Comparison of ENCODE assay signal across 1 cellular context in the genomic region with DNA sequence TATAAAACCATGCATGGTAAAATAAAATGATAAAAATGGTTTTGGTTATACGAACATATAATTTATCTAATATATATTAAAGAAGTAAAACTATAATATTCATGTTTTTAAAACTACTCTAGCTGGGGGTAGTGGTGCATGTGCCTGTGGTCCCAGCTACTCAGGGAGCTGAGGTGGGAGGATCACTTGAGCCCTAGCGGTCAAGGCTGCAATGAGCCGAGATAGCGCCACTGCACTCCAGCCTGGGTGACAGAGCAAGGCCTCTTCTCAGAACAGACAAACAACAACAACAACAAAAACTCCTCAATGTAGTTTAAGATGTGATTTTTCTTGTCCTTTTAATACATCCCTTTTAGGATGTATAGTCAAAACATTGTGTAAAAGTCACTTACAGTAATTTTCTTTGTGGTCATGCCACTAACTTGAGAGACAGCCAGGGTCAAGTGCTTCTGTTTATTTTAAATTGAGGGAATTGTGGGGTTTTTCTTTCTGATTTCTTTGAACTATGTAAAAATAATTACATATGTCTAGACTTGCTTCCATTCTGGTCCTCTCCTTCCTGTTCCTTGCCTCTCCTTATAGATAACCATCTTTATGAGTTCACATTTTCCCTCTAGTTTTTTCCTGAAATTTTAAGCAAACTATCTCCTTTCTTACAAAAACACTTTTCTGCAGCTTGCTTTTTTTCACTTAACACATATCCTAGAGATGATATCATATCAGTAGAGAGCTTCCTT.
TF ChIP-seq lines count a peak whose summit lies in the region.

No MANE protein-coding gene starts in this region.

TF ChIP-seq in K562, 482 proteins besides CTCF, POLR2A, EP300 and RAD21 (continued from another document and continues in another):
- TF ChIP-seq POLR2B (IDR thresholded peaks at IDR 0.05; ENCODE audit: low read depth, partially characterized antibody) = no peak
- TF ChIP-seq, protein P1, sequence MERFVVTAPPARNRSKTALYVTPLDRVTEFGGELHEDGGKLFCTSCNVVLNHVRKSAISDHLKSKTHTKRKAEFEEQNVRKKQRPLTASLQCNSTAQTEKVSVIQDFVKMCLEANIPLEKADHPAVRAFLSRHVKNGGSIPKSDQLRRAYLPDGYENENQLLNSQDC (CRISPR knock-in tag; IDR thresholded peaks at IDR 0.05) = no peak
- TF ChIP-seq ZNF263 (CRISPR knock-in tag; IDR thresholded peaks at IDR 0.05; ENCODE audit: borderline replicate concordance) = no peak
- TF ChIP-seq ZNF274 (IDR thresholded peaks at IDR 0.05; ENCODE audit: borderline replicate concordance, low read depth, low read length) = no peak
- TF ChIP-seq, protein P2, sequence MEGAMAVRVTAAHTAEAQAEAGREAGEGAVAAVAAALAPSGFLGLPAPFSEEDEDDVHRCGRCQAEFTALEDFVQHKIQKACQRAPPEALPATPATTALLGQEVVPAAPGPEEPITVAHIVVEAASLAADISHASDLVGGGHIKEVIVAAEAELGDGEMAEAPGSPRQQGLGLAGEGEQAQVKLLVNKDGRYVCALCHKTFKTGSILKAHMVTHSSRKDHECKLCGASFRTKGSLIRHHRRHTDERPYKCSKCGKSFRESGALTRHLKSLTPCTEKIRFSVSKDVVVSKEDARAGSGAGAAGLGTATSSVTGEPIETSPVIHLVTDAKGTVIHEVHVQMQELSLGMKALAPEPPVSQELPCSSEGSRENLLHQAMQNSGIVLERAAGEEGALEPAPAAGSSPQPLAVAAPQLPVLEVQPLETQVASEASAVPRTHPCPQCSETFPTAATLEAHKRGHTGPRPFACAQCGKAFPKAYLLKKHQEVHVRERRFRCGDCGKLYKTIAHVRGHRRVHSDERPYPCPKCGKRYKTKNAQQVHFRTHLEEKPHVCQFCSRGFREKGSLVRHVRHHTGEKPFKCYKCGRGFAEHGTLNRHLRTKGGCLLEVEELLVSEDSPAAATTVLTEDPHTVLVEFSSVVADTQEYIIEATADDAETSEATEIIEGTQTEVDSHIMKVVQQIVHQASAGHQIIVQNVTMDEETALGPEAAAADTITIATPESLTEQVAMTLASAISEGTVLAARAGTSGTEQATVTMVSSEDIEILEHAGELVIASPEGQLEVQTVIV (CRISPR knock-in tag; IDR thresholded peaks at IDR 0.05; ENCODE audit: borderline replicate concordance) = no peak
- TF ChIP-seq, protein P3, sequence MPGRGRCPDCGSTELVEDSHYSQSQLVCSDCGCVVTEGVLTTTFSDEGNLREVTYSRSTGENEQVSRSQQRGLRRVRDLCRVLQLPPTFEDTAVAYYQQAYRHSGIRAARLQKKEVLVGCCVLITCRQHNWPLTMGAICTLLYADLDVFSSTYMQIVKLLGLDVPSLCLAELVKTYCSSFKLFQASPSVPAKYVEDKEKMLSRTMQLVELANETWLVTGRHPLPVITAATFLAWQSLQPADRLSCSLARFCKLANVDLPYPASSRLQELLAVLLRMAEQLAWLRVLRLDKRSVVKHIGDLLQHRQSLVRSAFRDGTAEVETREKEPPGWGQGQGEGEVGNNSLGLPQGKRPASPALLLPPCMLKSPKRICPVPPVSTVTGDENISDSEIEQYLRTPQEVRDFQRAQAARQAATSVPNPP (IDR thresholded peaks at IDR 0.05; ENCODE audit: borderline replicate concordance, insufficient read depth, insufficient read length) = no peak
- TF ChIP-seq TEAD1 (CRISPR knock-in tag; IDR thresholded peaks at IDR 0.05) = no peak
- no peak for TF ChIP-seq ZFPM2 (CRISPR knock-in tag; IDR thresholded peaks at IDR 0.05)
- no peak for TF ChIP-seq ZNF444 (CRISPR knock-in tag; IDR thresholded peaks at IDR 0.05)
- TF ChIP-seq JUN (IDR thresholded peaks at IDR 0.05; ENCODE audit: borderline replicate concordance, low read depth, low read length) = 0 out of 2 replicates have a peak, but pooled peaks have one; percentile 21
- TF ChIP-seq JUN (CRISPR knock-in tag; IDR thresholded peaks at IDR 0.05; ENCODE audit: borderline replicate concordance) = no peak
- no peak for TF ChIP-seq MEF2A (IDR thresholded peaks at IDR 0.05; ENCODE audit: control insufficient read depth, low read depth, low read length)
- TF ChIP-seq NCOA4 (IDR thresholded peaks at IDR 0.05; ENCODE audit: partially characterized antibody) = no peak
- TF ChIP-seq SIN3B (IDR thresholded peaks at IDR 0.05; ENCODE audit: low read depth) = no peak
- TF ChIP-seq, protein P4, sequence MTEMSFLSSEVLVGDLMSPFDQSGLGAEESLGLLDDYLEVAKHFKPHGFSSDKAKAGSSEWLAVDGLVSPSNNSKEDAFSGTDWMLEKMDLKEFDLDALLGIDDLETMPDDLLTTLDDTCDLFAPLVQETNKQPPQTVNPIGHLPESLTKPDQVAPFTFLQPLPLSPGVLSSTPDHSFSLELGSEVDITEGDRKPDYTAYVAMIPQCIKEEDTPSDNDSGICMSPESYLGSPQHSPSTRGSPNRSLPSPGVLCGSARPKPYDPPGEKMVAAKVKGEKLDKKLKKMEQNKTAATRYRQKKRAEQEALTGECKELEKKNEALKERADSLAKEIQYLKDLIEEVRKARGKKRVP (CRISPR knock-in tag; IDR thresholded peaks at IDR 0.05) = no peak
- TF ChIP-seq HDAC3 (IDR thresholded peaks at IDR 0.05; ENCODE audit: borderline replicate concordance, partially characterized antibody) = no peak
- no peak for TF ChIP-seq NEUROD1 (IDR thresholded peaks at IDR 0.05; ENCODE audit: borderline replicate concordance, low read depth, low read length, partially characterized antibody)
- TF ChIP-seq ZBTB17 (CRISPR knock-in tag; IDR thresholded peaks at IDR 0.05) = no peak
- no peak for TF ChIP-seq ZNF785 (CRISPR knock-in tag; IDR thresholded peaks at IDR 0.05)
- no peak for TF ChIP-seq PHF21A (IDR thresholded peaks at IDR 0.05; ENCODE audit: borderline replicate concordance, low read depth)
- no peak for TF ChIP-seq EZH2 (IDR thresholded peaks at IDR 0.05; ENCODE audit: borderline replicate concordance, low read depth, low read length)
- TF ChIP-seq, protein P5, sequence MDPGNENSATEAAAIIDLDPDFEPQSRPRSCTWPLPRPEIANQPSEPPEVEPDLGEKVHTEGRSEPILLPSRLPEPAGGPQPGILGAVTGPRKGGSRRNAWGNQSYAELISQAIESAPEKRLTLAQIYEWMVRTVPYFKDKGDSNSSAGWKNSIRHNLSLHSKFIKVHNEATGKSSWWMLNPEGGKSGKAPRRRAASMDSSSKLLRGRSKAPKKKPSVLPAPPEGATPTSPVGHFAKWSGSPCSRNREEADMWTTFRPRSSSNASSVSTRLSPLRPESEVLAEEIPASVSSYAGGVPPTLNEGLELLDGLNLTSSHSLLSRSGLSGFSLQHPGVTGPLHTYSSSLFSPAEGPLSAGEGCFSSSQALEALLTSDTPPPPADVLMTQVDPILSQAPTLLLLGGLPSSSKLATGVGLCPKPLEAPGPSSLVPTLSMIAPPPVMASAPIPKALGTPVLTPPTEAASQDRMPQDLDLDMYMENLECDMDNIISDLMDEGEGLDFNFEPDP (CRISPR knock-in tag; IDR thresholded peaks at IDR 0.05) = no peak
- TF ChIP-seq, protein P6, sequence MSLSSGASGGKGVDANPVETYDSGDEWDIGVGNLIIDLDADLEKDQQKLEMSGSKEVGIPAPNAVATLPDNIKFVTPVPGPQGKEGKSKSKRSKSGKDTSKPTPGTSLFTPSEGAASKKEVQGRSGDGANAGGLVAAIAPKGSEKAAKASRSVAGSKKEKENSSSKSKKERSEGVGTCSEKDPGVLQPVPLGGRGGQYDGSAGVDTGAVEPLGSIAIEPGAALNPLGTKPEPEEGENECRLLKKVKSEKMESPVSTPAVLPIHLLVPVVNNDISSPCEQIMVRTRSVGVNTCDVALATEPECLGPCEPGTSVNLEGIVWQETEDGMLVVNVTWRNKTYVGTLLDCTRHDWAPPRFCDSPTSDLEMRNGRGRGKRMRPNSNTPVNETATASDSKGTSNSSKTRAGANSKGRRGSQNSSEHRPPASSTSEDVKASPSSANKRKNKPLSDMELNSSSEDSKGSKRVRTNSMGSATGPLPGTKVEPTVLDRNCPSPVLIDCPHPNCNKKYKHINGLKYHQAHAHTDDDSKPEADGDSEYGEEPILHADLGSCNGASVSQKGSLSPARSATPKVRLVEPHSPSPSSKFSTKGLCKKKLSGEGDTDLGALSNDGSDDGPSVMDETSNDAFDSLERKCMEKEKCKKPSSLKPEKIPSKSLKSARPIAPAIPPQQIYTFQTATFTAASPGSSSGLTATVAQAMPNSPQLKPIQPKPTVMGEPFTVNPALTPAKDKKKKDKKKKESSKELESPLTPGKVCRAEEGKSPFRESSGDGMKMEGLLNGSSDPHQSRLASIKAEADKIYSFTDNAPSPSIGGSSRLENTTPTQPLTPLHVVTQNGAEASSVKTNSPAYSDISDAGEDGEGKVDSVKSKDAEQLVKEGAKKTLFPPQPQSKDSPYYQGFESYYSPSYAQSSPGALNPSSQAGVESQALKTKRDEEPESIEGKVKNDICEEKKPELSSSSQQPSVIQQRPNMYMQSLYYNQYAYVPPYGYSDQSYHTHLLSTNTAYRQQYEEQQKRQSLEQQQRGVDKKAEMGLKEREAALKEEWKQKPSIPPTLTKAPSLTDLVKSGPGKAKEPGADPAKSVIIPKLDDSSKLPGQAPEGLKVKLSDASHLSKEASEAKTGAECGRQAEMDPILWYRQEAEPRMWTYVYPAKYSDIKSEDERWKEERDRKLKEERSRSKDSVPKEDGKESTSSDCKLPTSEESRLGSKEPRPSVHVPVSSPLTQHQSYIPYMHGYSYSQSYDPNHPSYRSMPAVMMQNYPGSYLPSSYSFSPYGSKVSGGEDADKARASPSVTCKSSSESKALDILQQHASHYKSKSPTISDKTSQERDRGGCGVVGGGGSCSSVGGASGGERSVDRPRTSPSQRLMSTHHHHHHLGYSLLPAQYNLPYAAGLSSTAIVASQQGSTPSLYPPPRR (CRISPR knock-in tag; IDR thresholded peaks at IDR 0.05; ENCODE audit: borderline replicate concordance) = no peak
- TF ChIP-seq BHLHE40 (IDR thresholded peaks at IDR 0.05; ENCODE audit: low read length) = peak; percentile 25; the same call in 1 of the 2 replicates
- TF ChIP-seq ZNF24 (IDR thresholded peaks at IDR 0.05) = no peak
- no peak for TF ChIP-seq NR4A1 (CRISPR knock-in tag; IDR thresholded peaks at IDR 0.05)
- no peak for TF ChIP-seq NR4A1 (tag; IDR thresholded peaks at IDR 0.05)
- no peak for TF ChIP-seq ZNF561 (CRISPR knock-in tag; conservative IDR thresholded peaks at IDR 0.05)
- no peak for TF ChIP-seq KAT8 (IDR thresholded peaks at IDR 0.05; ENCODE audit: low read depth)
- TF ChIP-seq, protein P7, sequence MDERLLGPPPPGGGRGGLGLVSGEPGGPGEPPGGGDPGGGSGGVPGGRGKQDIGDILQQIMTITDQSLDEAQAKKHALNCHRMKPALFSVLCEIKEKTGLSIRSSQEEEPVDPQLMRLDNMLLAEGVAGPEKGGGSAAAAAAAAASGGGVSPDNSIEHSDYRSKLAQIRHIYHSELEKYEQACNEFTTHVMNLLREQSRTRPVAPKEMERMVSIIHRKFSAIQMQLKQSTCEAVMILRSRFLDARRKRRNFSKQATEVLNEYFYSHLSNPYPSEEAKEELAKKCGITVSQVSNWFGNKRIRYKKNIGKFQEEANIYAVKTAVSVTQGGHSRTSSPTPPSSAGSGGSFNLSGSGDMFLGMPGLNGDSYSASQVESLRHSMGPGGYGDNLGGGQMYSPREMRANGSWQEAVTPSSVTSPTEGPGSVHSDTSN (CRISPR knock-in tag; IDR thresholded peaks at IDR 0.05; ENCODE audit: low read depth) = no peak
- TF ChIP-seq, protein P7 (tag; conservative IDR thresholded peaks at IDR 0.05; ENCODE audit: low read depth) = no peak
- TF ChIP-seq, protein P8, sequence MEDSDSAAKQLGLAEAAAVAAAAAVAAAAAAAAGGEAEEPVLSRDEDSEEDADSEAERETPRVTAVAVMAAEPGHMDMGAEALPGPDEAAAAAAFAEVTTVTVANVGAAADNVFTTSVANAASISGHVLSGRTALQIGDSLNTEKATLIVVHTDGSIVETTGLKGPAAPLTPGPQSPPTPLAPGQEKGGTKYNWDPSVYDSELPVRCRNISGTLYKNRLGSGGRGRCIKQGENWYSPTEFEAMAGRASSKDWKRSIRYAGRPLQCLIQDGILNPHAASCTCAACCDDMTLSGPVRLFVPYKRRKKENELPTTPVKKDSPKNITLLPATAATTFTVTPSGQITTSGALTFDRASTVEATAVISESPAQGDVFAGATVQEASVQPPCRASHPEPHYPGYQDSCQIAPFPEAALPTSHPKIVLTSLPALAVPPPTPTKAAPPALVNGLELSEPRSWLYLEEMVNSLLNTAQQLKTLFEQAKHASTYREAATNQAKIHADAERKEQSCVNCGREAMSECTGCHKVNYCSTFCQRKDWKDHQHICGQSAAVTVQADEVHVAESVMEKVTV (CRISPR knock-in tag; IDR thresholded peaks at IDR 0.05) = no peak
- TF ChIP-seq HMG20B (CRISPR knock-in tag; IDR thresholded peaks at IDR 0.05) = no peak
- TF ChIP-seq, protein P9, sequence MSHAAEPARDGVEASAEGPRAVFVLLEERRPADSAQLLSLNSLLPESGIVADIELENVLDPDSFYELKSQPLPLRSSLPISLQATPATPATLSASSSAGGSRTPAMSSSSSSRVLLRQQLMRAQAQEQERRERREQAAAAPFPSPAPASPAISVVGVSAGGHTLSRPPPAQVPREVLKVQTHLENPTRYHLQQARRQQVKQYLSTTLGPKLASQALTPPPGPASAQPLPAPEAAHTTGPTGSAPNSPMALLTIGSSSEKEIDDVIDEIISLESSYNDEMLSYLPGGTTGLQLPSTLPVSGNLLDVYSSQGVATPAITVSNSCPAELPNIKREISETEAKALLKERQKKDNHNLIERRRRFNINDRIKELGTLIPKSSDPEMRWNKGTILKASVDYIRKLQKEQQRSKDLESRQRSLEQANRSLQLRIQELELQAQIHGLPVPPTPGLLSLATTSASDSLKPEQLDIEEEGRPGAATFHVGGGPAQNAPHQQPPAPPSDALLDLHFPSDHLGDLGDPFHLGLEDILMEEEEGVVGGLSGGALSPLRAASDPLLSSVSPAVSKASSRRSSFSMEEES (CRISPR knock-in tag; IDR thresholded peaks at IDR 0.05) = no peak
- TF ChIP-seq ZNF507 (tag; conservative IDR thresholded peaks at IDR 0.05) = no peak
- TF ChIP-seq, protein P10, sequence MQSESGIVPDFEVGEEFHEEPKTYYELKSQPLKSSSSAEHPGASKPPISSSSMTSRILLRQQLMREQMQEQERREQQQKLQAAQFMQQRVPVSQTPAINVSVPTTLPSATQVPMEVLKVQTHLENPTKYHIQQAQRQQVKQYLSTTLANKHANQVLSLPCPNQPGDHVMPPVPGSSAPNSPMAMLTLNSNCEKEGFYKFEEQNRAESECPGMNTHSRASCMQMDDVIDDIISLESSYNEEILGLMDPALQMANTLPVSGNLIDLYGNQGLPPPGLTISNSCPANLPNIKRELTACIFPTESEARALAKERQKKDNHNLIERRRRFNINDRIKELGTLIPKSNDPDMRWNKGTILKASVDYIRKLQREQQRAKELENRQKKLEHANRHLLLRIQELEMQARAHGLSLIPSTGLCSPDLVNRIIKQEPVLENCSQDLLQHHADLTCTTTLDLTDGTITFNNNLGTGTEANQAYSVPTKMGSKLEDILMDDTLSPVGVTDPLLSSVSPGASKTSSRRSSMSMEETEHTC (IDR thresholded peaks at IDR 0.05) = no peak
- TF ChIP-seq BRCA1 (IDR thresholded peaks at IDR 0.05) = no peak
- no peak for TF ChIP-seq BRCA1 (CRISPR knock-in tag; IDR thresholded peaks at IDR 0.05)
- TF ChIP-seq PPARD (CRISPR knock-in tag; IDR thresholded peaks at IDR 0.05) = no peak
- no peak for TF ChIP-seq CBX5 (IDR thresholded peaks at IDR 0.05; ENCODE audit: borderline replicate concordance, low read depth)
- no peak for TF ChIP-seq ZNF174 (CRISPR knock-in tag; IDR thresholded peaks at IDR 0.05)
- no peak for TF ChIP-seq SREBF2 (CRISPR knock-in tag; IDR thresholded peaks at IDR 0.05)
